In genomic region chr2:37871453-37872191, GRCh38 we compare ENCODE assay signal across 8 cellular contexts. TPM values are rescaled to one million over a fixed set of nuclear protein-coding genes. Genes with fewer than 3 reads are reported as not detected.
DNase-seq lines count a peak whose midpoint lies in the region; ATAC-seq and TF ChIP-seq lines count a peak whose summit lies in the region.

No MANE protein-coding gene starts in this region.

- peaks cover 5% of the 10 kb centered on the region for H3K27me3 Mint-ChIP-seq in osteocyte (ENCODE audit: unreplicated experiment)
- peaks cover 2 to 6% of the 10 kb centered on the region in 2 donors for H3K27me3 Mint-ChIP-seq in CD8-positive, alpha-beta memory T cell

- H3K9me3 ChIP-seq in CD8-positive, alpha-beta memory T cell (ENCODE audit: low read length), result no peaks in the 10 kb centered on the region

- POLR2A ChIA-PET in CD8-positive, alpha-beta memory T cell (lab: Charles Lee), result no interaction called here

- H3K4me3 ChIP-seq in GM12865 (ENCODE audit: low read depth, low read length) (no peak overlapping the region), fibroblast of pulmonary artery (replicated peaks; ENCODE audit: low read depth, low read length) (no peak overlapping the region)
- no peak overlapping the region for H3K4me3 ChIP-seq in CD8-positive, alpha-beta memory T cell (ENCODE audit: low read length)

- no peaks in the 10 kb centered on the region for H3K36me3 ChIP-seq in CD8-positive, alpha-beta memory T cell (ENCODE audit: insufficient read depth, low read length)

- H3K27ac ChIP-seq in CD8-positive, alpha-beta memory T cell (ENCODE audit: low read depth, low read length), result no peak overlapping the region

- H3K27ac Mint-ChIP-seq in osteocyte (ENCODE audit: unreplicated experiment), result no peak overlapping the region
- H3K27ac Mint-ChIP-seq in CD8-positive, alpha-beta memory T cell, result peak overlapping the region in 1 of 8 donors; percentile 0

- CTCF ChIA-PET in CD8-positive, alpha-beta memory T cell (lab: Charles Lee), result interaction anchor here (1.1 to 1.9 kb wide), 2 partner anchors 9 to 475 kb away, joined by 5 read pairs; no protein-coding TSS in a partner anchor

- DNase-seq in GM12865 (ENCODE audit: low read depth) (peak; percentile 57), NCI-H69 (lab: John Stamatoyannopoulos, UW) (peak; percentile 4), fibroblast of pulmonary artery (ENCODE audit: low read depth) (peak; percentile 44), osteocyte (ENCODE audit: extremely low spot score, unreplicated experiment) (no peak), 8988T (no peak)
- DNase-seq in CD8-positive, alpha-beta memory T cell, result no peak
- no peak for DNase-seq in activated naive CD4-positive, alpha-beta T cell treated with Interleukin-2 at 50 U/mL for 16 hours

- no peak for TF ChIP-seq CTCF in GM12865 (IDR thresholded peaks at IDR 0.05; ENCODE audit: insufficient read depth, low read depth, low read length, missing control alignments)
- no peak for TF ChIP-seq CTCF in fibroblast of pulmonary artery (IDR thresholded peaks at IDR 0.05; ENCODE audit: low read length, missing control alignments)
- no peak for TF ChIP-seq CTCF in osteocyte (IDR thresholded peaks at IDR 0.05)

- H3K4me1 Mint-ChIP-seq in osteocyte (ENCODE audit: unreplicated experiment), result peaks cover 12% of the 10 kb centered on the region
- no peaks in the 10 kb centered on the region for H3K4me1 Mint-ChIP-seq in CD8-positive, alpha-beta memory T cell

- no peak overlapping the region for H3K4me3 Mint-ChIP-seq in osteocyte (ENCODE audit: unreplicated experiment)
- no peak overlapping the region for H3K4me3 Mint-ChIP-seq in CD8-positive, alpha-beta memory T cell

- no peaks in the 10 kb centered on the region for H3K27me3 ChIP-seq in CD8-positive, alpha-beta memory T cell (ENCODE audit: insufficient read depth, low read length, poor library complexity, severe bottlenecking)

- H3K4me1 ChIP-seq in CD8-positive, alpha-beta memory T cell (ENCODE audit: insufficient read depth, low read length), result no peaks in the 10 kb centered on the region

- H3K9me3 Mint-ChIP-seq in osteocyte (ENCODE audit: unreplicated experiment), result no peaks in the 10 kb centered on the region
- H3K9me3 Mint-ChIP-seq in CD8-positive, alpha-beta memory T cell, result no peaks in the 10 kb centered on the region

- no peaks in the 10 kb centered on the region for H3K36me3 Mint-ChIP-seq in osteocyte (ENCODE audit: unreplicated experiment)
- peaks cover 0 to 1% (median 0%) of the 10 kb centered on the region in 3 donors for H3K36me3 Mint-ChIP-seq in CD8-positive, alpha-beta memory T cell

- peak; percentile 55 for ATAC-seq in GM21576 (IDR thresholded peaks at IDR 0.05; ENCODE audit: unreplicated experiment)

RNA-seq across cellular contexts. Expression of gene RMDN2, which starts 53.5 kb away (rescaled TPM):
- 8.4 and 8.8 TPM in 2 replicates for total RNA-seq in osteocyte
- total RNA-seq in CD8-positive, alpha-beta memory T cell, result 1 to 10 TPM; 4.1 to 4.2 TPM
- polyA plus RNA-seq in CD8-positive, alpha-beta memory T cell, result 6.3 TPM

Comparison
In these comparisons a context has a peak if more than half of its experiments do, and no peak if none do; other contexts are left out.
1. DNase-seq: peak in GM12865 (single experiment), NCI-H69 (single experiment) and fibroblast of pulmonary artery (single experiment); none in osteocyte (single experiment), CD8-positive, alpha-beta memory T cell (0 of 5), 8988T (single experiment) and activated naive CD4-positive, alpha-beta T cell treated with Interleukin-2 at 50 U/mL for 16 hours (single experiment).